Comparison of ENCODE assay signal across 12 cellular contexts in the genomic region with DNA sequence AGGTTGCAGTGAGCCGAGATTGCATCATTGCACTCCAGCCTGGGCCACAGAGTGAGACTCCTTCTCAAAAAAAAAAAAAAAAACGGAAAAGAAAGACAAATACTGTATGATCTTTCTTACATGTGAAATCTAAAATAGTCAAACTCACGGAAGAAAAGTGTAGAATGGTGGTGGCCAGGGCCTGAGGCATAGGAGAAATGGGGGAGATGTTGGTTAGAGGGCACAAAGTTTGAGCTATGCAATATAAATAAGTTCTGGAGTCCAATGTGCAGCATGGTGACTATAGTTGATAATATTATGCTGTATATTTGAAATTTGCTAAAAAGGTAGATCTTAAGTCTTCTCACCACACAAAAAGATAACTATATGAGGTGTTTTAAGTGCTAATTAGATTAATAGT. TPM values are rescaled to one million over a fixed set of nuclear protein-coding genes. Genes with fewer than 3 reads are reported as not detected.
"Had no signal": no experiment of that assay in that cellular context is flagged by ENCODE, and none has a peak within 500 bp of the region (broad histone marks: within the 10 kb centered on the region; RNA-seq: fewer than 3 reads in every experiment).

No MANE protein-coding gene starts in this region.

- H3K4me1 ChIP-seq: HAP-1 had no signal

- FAIRE-seq: K562 had no signal

- H3K9ac ChIP-seq: GM23248 had no signal

- ATAC-seq: HCT116, K562 had no signal

- H3K27ac ChIP-seq: GM23248, HL-60 had no signal

- H3K9me3 ChIP-seq: HAP-1 had no signal

- DNase-seq: GM23248, GOT3, H7, HFFc6, IMR-90, KG1 had no signal

- H3K4me3 ChIP-seq: GM23248, HAP-1, K562 had no signal

- H3K36me3 ChIP-seq: HAP-1 had no signal

- H2AFZ ChIP-seq: GM23248 had no signal

RNA-seq across cellular contexts. Expression of gene FGA, which starts 1.3 kb away (rescaled TPM):
- total RNA-seq: GM23248, H4, H7, HFFc6, HT1080, IMR-90 had no signal
- polyA plus RNA-seq: GM23248, IMR-90 had no signal

RNA-seq across cellular contexts. Expression of gene FGG, which starts 20.6 kb away (rescaled TPM):
- total RNA-seq: GM23248, H4, H7, HFFc6, IMR-90 had no signal
- polyA plus RNA-seq: GM23248, IMR-90 had no signal

RNA-seq across cellular contexts. Expression of gene FGB, which starts 29.1 kb away (rescaled TPM):
- total RNA-seq: GM23248, H7, HFFc6, HT1080, IMR-90 had no signal
- polyA plus RNA-seq: GM23248, IMR-90 had no signal
